8 cellular contexts compared by ENCODE assay signal in the genomic region with DNA sequence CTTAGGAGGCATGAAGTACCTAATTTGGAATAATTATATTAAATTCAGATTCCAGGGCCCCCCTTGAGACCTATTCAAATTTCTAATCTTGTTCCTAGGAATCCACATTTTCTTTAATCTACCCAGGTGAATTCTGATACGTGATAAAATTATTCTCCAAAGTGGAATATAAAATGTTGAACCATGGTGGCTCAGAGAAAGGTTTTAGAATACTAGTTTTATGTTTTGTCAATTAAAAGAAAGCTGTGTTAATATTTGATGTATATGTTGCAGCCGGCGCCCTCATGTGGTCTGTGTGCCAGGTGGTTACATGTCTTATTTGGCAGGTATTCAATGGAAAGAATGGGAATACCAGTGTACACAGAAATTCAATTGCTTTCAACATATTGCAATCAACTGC.
DNase-seq lines count a peak whose midpoint lies in the region; ATAC-seq and TF ChIP-seq lines count a peak whose summit lies in the region.

No MANE protein-coding gene starts in this region.

- intact Hi-C loops in left ventricle myocardium inferior (cut with micrococcal nuclease) (no loop called here), heart left ventricle (cut with DNase I) (no loop called here), PC-9 (cut with micrococcal nuclease; ENCODE audit: unreplicated experiment) (loop anchor here (2.0 kb wide), 1 partner anchor 487 kb away; no protein-coding TSS in a partner anchor), aorta (cut with DNase I) (no loop called here)

- POLR2A ChIA-PET in PC-9 (lab: Charles Lee; ENCODE audit: unreplicated experiment), result no interaction called here

- H3K9me3 Mint-ChIP-seq in stimulated activated naive B cell treated with anti-CD40 and anti-IgM and Interleukin-4, amounts not matched to agents 10 μg/mL and 1 μg/mL and 100 μg/mL, for 72 hours, result no peaks in the 10 kb centered on the region

- no peaks in the 10 kb centered on the region; the same call in 1 of the 2 replicates for H4K20me1 ChIP-seq in PC-9 (ENCODE audit: insufficient read depth)

- no peaks in the 10 kb centered on the region for H3K4me1 Mint-ChIP-seq in stimulated activated naive B cell treated with anti-CD40 and anti-IgM and Interleukin-4, amounts not matched to agents 10 μg/mL and 1 μg/mL and 100 μg/mL, for 72 hours

- H3K4me1 ChIP-seq in left ventricle myocardium inferior (peaks cover 24% of the 10 kb centered on the region), heart left ventricle (peaks cover 0 to 33% (median 1%) of the 10 kb centered on the region in 12 donors), PC-9 (replicated peaks; ENCODE audit: insufficient read depth) (no peaks in the 10 kb centered on the region), aorta (ENCODE audit: control insufficient read depth in 1 of 2, insufficient read depth in 2 of 2, low read length in 2 of 2) (peaks cover 0 to under 1% of the 10 kb centered on the region in 2 donors)

- no peak overlapping the region for H3K4me2 ChIP-seq in PC-9

- no peaks in the 10 kb centered on the region for H3K36me3 ChIP-seq in left ventricle myocardium inferior
- no peaks in the 10 kb centered on the region for H3K36me3 ChIP-seq in heart left ventricle
- H3K36me3 ChIP-seq in PC-9 (ENCODE audit: low read depth), result no peaks in the 10 kb centered on the region
- no peaks in the 10 kb centered on the region for H3K36me3 ChIP-seq in aorta (ENCODE audit: control insufficient read depth in 1 of 2, insufficient read depth in 2 of 2, low read length in 1 of 2)

- H3K4me3 ChIP-seq in left ventricle myocardium inferior, result no peak overlapping the region
- no peak overlapping the region for H3K4me3 ChIP-seq in heart left ventricle
- H3K4me3 ChIP-seq in PC-9, result no peak overlapping the region
- H3K4me3 ChIP-seq in fibroblast of pulmonary artery (replicated peaks; ENCODE audit: low read depth, low read length), result no peak overlapping the region
- no peak overlapping the region for H3K4me3 ChIP-seq in aorta (ENCODE audit: low read length in 2 of 2)

- 81 to 84% (median 83%) methylated on average over 3 of the region's 3 CpGs for WGBS in heart left ventricle, 4 donors
- 78 to 81% methylated on average over 3 of the region's 3 CpGs for WGBS in aorta, 2 donors

- H3K27ac Mint-ChIP-seq in stimulated activated naive B cell treated with anti-CD40 and anti-IgM and Interleukin-4, amounts not matched to agents 10 μg/mL and 1 μg/mL and 100 μg/mL, for 72 hours, result no peak overlapping the region

- H3K27me3 Mint-ChIP-seq in stimulated activated naive B cell treated with anti-CD40 and anti-IgM and Interleukin-4, amounts not matched to agents 10 μg/mL and 1 μg/mL and 100 μg/mL, for 72 hours, result no peaks in the 10 kb centered on the region

- BruUV-seq in PC-9 (replicated peaks; lab: Mats Ljungman, UMichigan), result no TSS peak

- CTCF ChIA-PET in PC-9 (lab: Charles Lee), result interaction anchor here (0.9 kb wide), 1 partner anchor 136 kb away, joined by 3 read pairs; no protein-coding TSS in a partner anchor

- H3K4me3 Mint-ChIP-seq in stimulated activated naive B cell treated with anti-CD40 and anti-IgM and Interleukin-4, amounts not matched to agents 10 μg/mL and 1 μg/mL and 100 μg/mL, for 72 hours, result no peak overlapping the region

- TF ChIP-seq CTCF in left ventricle myocardium inferior (IDR thresholded peaks at IDR 0.05; ENCODE audit: borderline replicate concordance), result peak; percentile 28
- peak in 5 of 12 donors; percentile 5 to 34 (median 13) for TF ChIP-seq CTCF in heart left ventricle (IDR thresholded peaks at IDR 0.05)
- peak; percentile 35; the same call in 1 of the 2 replicates for TF ChIP-seq CTCF in PC-9 (conservative IDR thresholded peaks at IDR 0.05)
- peak; percentile 38 for TF ChIP-seq CTCF in fibroblast of pulmonary artery (IDR thresholded peaks at IDR 0.05; ENCODE audit: low read length, missing control alignments)

- no peak for ATAC-seq in heart left ventricle
- no peak for ATAC-seq in GM18858 (IDR thresholded peaks at IDR 0.05; ENCODE audit: unreplicated experiment)
- no peak for ATAC-seq in aorta (ENCODE audit: low FRiP score)
- ATAC-seq in stimulated activated naive B cell treated with anti-CD40 and anti-IgM and Interleukin-4, amounts not matched to agents 10 μg/mL and 1 μg/mL and 100 μg/mL, for 72 hours (replicated peaks), result no peak

- no peaks in the 10 kb centered on the region for H3K36me3 Mint-ChIP-seq in stimulated activated naive B cell treated with anti-CD40 and anti-IgM and Interleukin-4, amounts not matched to agents 10 μg/mL and 1 μg/mL and 100 μg/mL, for 72 hours

- no peak for TF ChIP-seq POLR2A in heart left ventricle (IDR thresholded peaks at IDR 0.05)

- H3K27me3 ChIP-seq in left ventricle myocardium inferior (ENCODE audit: low read depth) (no peaks in the 10 kb centered on the region), heart left ventricle (no peaks in the 10 kb centered on the region), PC-9 (ENCODE audit: insufficient read depth, low read depth) (no peaks in the 10 kb centered on the region), aorta (ENCODE audit: control insufficient read depth in 1 of 2, insufficient read depth in 2 of 2, low read length in 1 of 2) (no peaks in the 10 kb centered on the region)

- no peaks in the 10 kb centered on the region for H3K9me2 ChIP-seq in PC-9 (ENCODE audit: insufficient read depth)

- no peaks in the 10 kb centered on the region for H3F3A ChIP-seq in PC-9 (ENCODE audit: insufficient read depth, low read depth)

- H3K79me2 ChIP-seq in PC-9 (ENCODE audit: low read depth), result no peaks in the 10 kb centered on the region

- no peak overlapping the region for H3K27ac ChIP-seq in left ventricle myocardium inferior (replicated peaks)
- no peak overlapping the region for H3K27ac ChIP-seq in heart left ventricle
- no peak overlapping the region for H3K27ac ChIP-seq in PC-9
- H3K27ac ChIP-seq in aorta (ENCODE audit: low read depth in 1 of 2, low read length in 2 of 2), result no peak overlapping the region

- no peak for DNase-seq in left ventricle myocardium inferior
- DNase-seq in heart left ventricle, result no peak
- DNase-seq in PC-9, result peak in 1 of 2 experiments; percentile 13
- DNase-seq in fibroblast of pulmonary artery (ENCODE audit: low read depth), result peak; percentile 40
- DNase-seq in KG1 (lab: John Stamatoyannopoulos, UW), result no peak
- no peak for DNase-seq in aorta
- DNase-seq in stimulated activated naive B cell treated with anti-CD40 and anti-IgM and Interleukin-4, amounts not matched to agents 10 μg/mL and 1 μg/mL and 100 μg/mL, for 72 hours, result no peak

- no peak overlapping the region for H2AFZ ChIP-seq in PC-9

- H3K9me3 ChIP-seq in left ventricle myocardium inferior (replicated peaks) (no peaks in the 10 kb centered on the region), heart left ventricle (peaks cover 0 to 2% (median 0%) of the 10 kb centered on the region in 12 donors), PC-9 (ENCODE audit: insufficient read depth, low read depth) (no peaks in the 10 kb centered on the region), aorta (ENCODE audit: control insufficient read depth, low read length) (no peaks in the 10 kb centered on the region)
